ENCODE assay signal across 1 cellular context in the genomic region with DNA sequence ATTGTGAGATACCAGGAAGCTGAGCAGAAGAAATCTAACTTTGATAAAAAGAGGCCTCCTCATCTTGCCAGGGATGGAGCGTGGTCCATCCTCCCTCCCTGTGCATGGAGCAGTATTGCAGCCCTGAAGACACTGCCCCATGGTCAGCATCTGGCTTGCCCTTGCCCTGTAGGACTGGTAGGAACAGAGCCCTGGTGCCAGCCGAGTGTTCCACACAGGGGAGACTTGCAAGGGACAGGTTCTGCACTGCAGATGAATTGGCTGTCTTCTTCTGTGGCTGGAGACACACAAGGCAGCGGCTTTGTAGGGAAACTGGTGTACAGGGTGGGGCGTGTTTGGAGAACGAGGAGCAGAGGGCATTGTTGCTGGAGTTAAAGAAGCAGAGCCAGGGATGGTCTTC.
TF ChIP-seq lines count a peak whose summit lies in the region.

No MANE protein-coding gene starts in this region.

TF ChIP-seq in H1, 55 proteins besides CTCF, POLR2A, EP300 and RAD21:
- TF ChIP-seq BRCA1 (IDR thresholded peaks at IDR 0.05; ENCODE audit: low read depth, low read length) = no peak
- no peak for TF ChIP-seq RBBP5 (IDR thresholded peaks at IDR 0.05; ENCODE audit: borderline replicate concordance, low read depth, low read length)
- TF ChIP-seq CHD7 (IDR thresholded peaks at IDR 0.05; ENCODE audit: insufficient replicate concordance, low read length) = no peak
- no peak for TF ChIP-seq YY1 (IDR thresholded peaks at IDR 0.05; ENCODE audit: low read depth, low read length)
- TF ChIP-seq SUZ12 (IDR thresholded peaks at IDR 0.05; ENCODE audit: low read length) = no peak
- TF ChIP-seq NANOG (IDR thresholded peaks at IDR 0.05; ENCODE audit: insufficient read depth, low read depth, low read length, poor library complexity, severe bottlenecking) = no peak
- TF ChIP-seq E2F6 (IDR thresholded peaks at IDR 0.05) = no peak
- TF ChIP-seq MAFK (IDR thresholded peaks at IDR 0.05; ENCODE audit: low read depth, low read length) = no peak
TF ChIP-seq in H1: peak in this region for 0.
